Comparison of ENCODE assay signal across 22 cellular contexts in genomic region chr9:79461735-79462134, GRCh38.
"Had no signal": no experiment of that assay in that cellular context is flagged by ENCODE, and none has a peak within 500 bp of the region (broad histone marks: within the 10 kb centered on the region; RNA-seq: fewer than 3 reads in every experiment).

No MANE protein-coding gene starts in this region.

- H3K27ac ChIP-seq: left ventricle myocardium inferior, neural progenitor cell, neutrophil, ovary, right atrium auricular region, right lobe of liver, tibial nerve, uterus had no signal

- H3K9me3 ChIP-seq: left ventricle myocardium inferior, neutrophil, ovary, right atrium auricular region, right lobe of liver, tibial nerve, uterus had no signal

- H3K4me3 ChIP-seq: left ventricle myocardium inferior, lung, neural progenitor cell, ovary, right atrium auricular region, right lobe of liver, tibial nerve, uterus had no signal

- H3K4me2 ChIP-seq: neural progenitor cell had no signal

- H2AFZ ChIP-seq: neural progenitor cell had no signal

- H3K9ac ChIP-seq: neural progenitor cell had no signal

- H3K27me3 ChIP-seq: neural progenitor cell, neutrophil, ovary, right atrium auricular region, right lobe of liver, tibial nerve, uterus had no signal

- ATAC-seq: natural killer cell; right lobe of liver; stimulated activated memory B cell treated with anti-CD40 and anti-IgM and Interleukin-4, amounts not matched to agents 10 μg/mL and 1 μg/mL and 100 μg/mL, for 72 hours; stimulated activated naive CD8-positive, alpha-beta T cell treated with anti-CD3 and anti-CD28 coated beads, Interleukin-15, amount 100 ng/mL, for 72 hours had no signal

- DNase-seq: islet precursor cell; left ventricle myocardium inferior; mesendoderm; naive B cell; natural killer cell; nephron progenitor cell; occipital lobe; ovary; right lobe of liver; stimulated activated CD4-positive, alpha-beta T cell treated with anti-CD3 and anti-CD28 coated beads, Interleukin-12 subunit alpha, Interleukin-12 subunit beta, amount 100 ng/mL, for 4 hours; stimulated activated CD4-positive, alpha-beta T cell treated with anti-CD3 and anti-CD28 coated beads, Interleukin-15, amount 100 ng/mL, for 24 hours; stimulated activated CD4-positive, alpha-beta T cell treated with anti-CD3 and anti-CD28 coated beads, Interleukin-4, amount 100 ng/mL, for 24 hours; stimulated activated naive CD4-positive, alpha-beta T cell treated with Interleukin-2 at 50 U/mL for 16 hours; stimulated activated naive CD8-positive, alpha-beta T cell treated with anti-CD3 and anti-CD28 coated beads, Interleukin-15, amount 100 ng/mL, for 72 hours; substantia nigra; uterus had no signal

- H3K36me3 ChIP-seq: left ventricle myocardium inferior, neural progenitor cell, neutrophil, ovary, right atrium auricular region, right lobe of liver, tibial nerve, uterus had no signal

- H3K4me1 ChIP-seq: left ventricle myocardium inferior, neural progenitor cell, right atrium auricular region, right lobe of liver, uterus had no signal
